Comparison of ENCODE assay signal across 22 cellular contexts in genomic region chr13:111960152-111960772, GRCh38.
"Had no signal": no experiment of that assay in that cellular context is flagged by ENCODE, and none has a peak within 500 bp of the region (broad histone marks: within the 10 kb centered on the region; RNA-seq: fewer than 3 reads in every experiment).

No MANE protein-coding gene starts in this region.

- ATAC-seq: foreskin keratinocyte, gastroesophageal sphincter, heart left ventricle, left cardiac atrium, left lung, left ventricle myocardium superior, lower lobe of right lung, mucosa of descending colon had no signal

- H3K27me3 ChIP-seq: foreskin keratinocyte had no signal

- H3K36me3 ChIP-seq: esophagus muscularis mucosa, gastroesophageal sphincter, heart left ventricle, left lung, lower lobe of right lung had no signal

- H3K4me1 ChIP-seq: esophagus muscularis mucosa, foreskin keratinocyte, gastroesophageal sphincter, heart left ventricle, left lung, lower lobe of right lung had no signal

- FAIRE-seq: colon, endothelial cell of umbilical vein, frontal cortex, islet of Langerhans, keratinocyte had no signal

- H3K27ac ChIP-seq: coronary artery, dorsolateral prefrontal cortex, esophagus muscularis mucosa, foreskin keratinocyte, gastroesophageal sphincter, heart left ventricle, left lung, lower lobe of right lung had no signal

- H3K9me3 ChIP-seq: esophagus muscularis mucosa, gastroesophageal sphincter, heart left ventricle, lower lobe of right lung, mucosa of descending colon had no signal

- H3K4me3 ChIP-seq: coronary artery, dorsolateral prefrontal cortex, esophagus muscularis mucosa, gastroesophageal sphincter, heart left ventricle, left lung, lower lobe of right lung, mucosa of descending colon had no signal

- DNase-seq: dermis blood vessel endothelial cell; effector CD4-positive, alpha-beta T cell; effector memory CD4-positive, alpha-beta T cell; foreskin keratinocyte; heart left ventricle; hippocampal formation; left cardiac atrium; left lung; left ventricle myocardium superior; lower lobe of right lung; mesenchymal stem cell; mucosa of descending colon; naive B cell had no signal
